In genomic region chr10:17643339-17643754, GRCh38 we compare ENCODE assay signal across 8 cellular contexts.
A peak's percentile ranks its signal among the peaks of the same experiment; 100 is the strongest.
DNase-seq lines count a peak whose midpoint lies in the region; ATAC-seq and TF ChIP-seq lines count a peak whose summit lies in the region.

No MANE protein-coding gene starts in this region.

- H3K4me3 ChIP-seq in AG09309 (ENCODE audit: control insufficient read depth, low read depth, low read length) (peak overlapping the region; percentile 91), astrocyte of the cerebellum (ENCODE audit: low read depth, low read length) (peak overlapping the region; percentile 89), iPS-18c (ENCODE audit: insufficient read depth, low read depth, low read length) (peak overlapping the region; percentile 79), skin epidermis (peak overlapping the region; percentile 61 to 92 (median 82))

- in situ Hi-C loops in astrocyte of the cerebellum (cut with HindIII; ENCODE audit: low sequenced_read_pairs): no loop called here

- no peak for TF ChIP-seq POLR2A in GM18505 (IDR thresholded peaks at IDR 0.05; ENCODE audit: borderline replicate concordance, extremely low read depth, insufficient read depth, insufficient read length)

- no peaks in the 10 kb centered on the region for H3K9me3 ChIP-seq in iPS-18c (ENCODE audit: control insufficient read depth, insufficient read depth, low read length)

- DNase-seq in AG09309 (ENCODE audit: low read depth): peak; percentile 24
- DNase-seq in NCI-H446 treated with DMSO at 0.1 percent for 48 hours (lab: John Stamatoyannopoulos, UW): peak; percentile 70
- DNase-seq in astrocyte of the cerebellum (ENCODE audit: low read depth): peak; percentile 63
- DNase-seq in NCI-H1436 treated with DMSO at 0.1 percent for 48 hours (lab: John Stamatoyannopoulos, UW): no peak

- H3K27ac ChIP-seq in skin epidermis: peak overlapping the region; percentile 76 to 100 (median 99)

- TF ChIP-seq CTCF in AG09309 (IDR thresholded peaks at IDR 0.05; ENCODE audit: control insufficient read depth, insufficient read depth, low read depth, low read length, missing control alignments) (no peak), astrocyte of the cerebellum (IDR thresholded peaks at IDR 0.05; ENCODE audit: low read depth, low read length, missing control alignments) (no peak)

- ATAC-seq in GM18505 (IDR thresholded peaks at IDR 0.05; ENCODE audit: unreplicated experiment) (peak; percentile 25), HG02943 (IDR thresholded peaks at IDR 0.05; ENCODE audit: low read depth, unreplicated experiment) (peak; percentile 31)
